12 cellular contexts compared by ENCODE assay signal in the genomic region with DNA sequence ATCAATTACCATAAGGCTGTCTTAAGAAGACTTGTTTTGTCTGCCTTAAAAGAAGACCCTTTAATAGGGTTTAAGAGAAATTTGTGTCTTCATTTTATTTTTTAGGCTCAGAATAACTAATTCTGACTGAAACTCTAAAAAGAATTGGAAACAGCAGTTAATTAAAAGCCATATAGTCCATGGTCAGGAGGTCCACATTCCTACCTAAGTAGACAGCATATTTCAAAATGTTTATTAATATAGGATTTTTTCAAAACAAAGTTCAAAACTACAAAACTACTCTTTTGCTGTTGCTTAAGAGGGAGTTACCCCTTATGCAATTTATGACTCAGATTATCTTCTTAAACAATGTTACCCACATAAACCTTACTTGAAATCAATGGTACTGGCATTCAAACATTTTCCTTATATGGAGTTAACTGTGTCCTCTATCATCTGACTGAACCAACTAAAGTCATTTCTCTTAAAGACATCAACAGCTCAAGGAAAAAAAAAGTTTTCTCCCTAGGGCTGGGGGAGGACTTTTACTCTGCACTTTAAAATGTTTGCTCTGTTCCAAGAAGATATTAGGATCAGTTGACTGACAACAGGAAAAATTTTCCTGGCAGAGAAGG. TPM values are rescaled to one million over a fixed set of nuclear protein-coding genes. Genes with fewer than 3 reads are reported as not detected.
DNase-seq lines count a peak whose midpoint lies in the region; ATAC-seq, FAIRE-seq and TF ChIP-seq lines count a peak whose summit lies in the region.
"Had no signal": no experiment of that assay in that cellular context is flagged by ENCODE, and none has a peak within 500 bp of the region (broad histone marks: within the 10 kb centered on the region; RNA-seq: fewer than 3 reads in every experiment).

No MANE protein-coding gene starts in this region.

- no TSS peak for BruUV-seq in K562 (replicated peaks; lab: Mats Ljungman, UMichigan)

- no peaks in the 10 kb centered on the region for H3K9me1 ChIP-seq in K562 (ENCODE audit: control insufficient read depth, insufficient read depth, low read length)

- peaks cover 53% of the 10 kb centered on the region for H3K4me1 Mint-ChIP-seq in mesothelial cell of epicardium
- H3K4me1 Mint-ChIP-seq in nephron progenitor cell = no peaks in the 10 kb centered on the region

- no peak for TF ChIP-seq RAD21 in K562 (CRISPR knock-in tag; conservative IDR thresholded peaks at IDR 0.05 in 1 of 2, IDR thresholded peaks at IDR 0.05 in 1 of 2)

- H3K27ac Mint-ChIP-seq in mesothelial cell of epicardium = peak overlapping the region; percentile 96
- no peak overlapping the region for H3K27ac Mint-ChIP-seq in nephron progenitor cell

- no peak overlapping the region for H3K9ac ChIP-seq in K562 (ENCODE audit: insufficient read depth in 1 of 2, low read depth in 2 of 2, low read length in 2 of 2)

- H3K36me3 ChIP-seq in K562 (ENCODE audit: control insufficient read depth, insufficient read depth, low read length) = no peaks in the 10 kb centered on the region

- H3K4me2 ChIP-seq in K562 (ENCODE audit: insufficient read depth, low read length) = no peak overlapping the region

- peak; percentile 58 for ATAC-seq in K562

- TF ChIP-seq CTCF in K562 (IDR thresholded peaks at IDR 0.05 in 2 of 3, conservative IDR thresholded peaks at IDR 0.05 in 1 of 3; ENCODE audit: insufficient read depth in 2 of 3, low read depth in 1 of 3, low read length in 3 of 3) (no peak), mesothelial cell of epicardium (IDR thresholded peaks at IDR 0.05; ENCODE audit: unreplicated experiment) (no peak), nephron progenitor cell (IDR thresholded peaks at IDR 0.05) (no peak)

- H3K9me3 ChIP-seq in K562 (replicated peaks; ENCODE audit: control insufficient read depth, insufficient read depth, low read depth, low read length) = no peaks in the 10 kb centered on the region

- DNase-seq in COLO829 (ENCODE audit: low spot score) = peak; percentile 15
- peak; percentile 80 for DNase-seq in HS-5 (ENCODE audit: low read depth)
- DNase-seq in K562 (ENCODE audit: extremely low read depth in 1 of 4, low spot score in 3 of 4) = peak in 1 of 4 experiments; percentile 9
- DNase-seq in mesothelial cell of epicardium (ENCODE audit: low spot score in 2 of 2, unreplicated experiment in 2 of 2) = no peak
- DNase-seq in nephron progenitor cell = no peak
- no peak for DNase-seq in cerebellum (ENCODE audit: low spot score)
- DNase-seq in anterior cingulate cortex (lab: John Stamatoyannopoulos, UW) = no peak
- no peak for DNase-seq in NCI-H69 (lab: John Stamatoyannopoulos, UW)
- DNase-seq: activated T-cell treated with anti-CD3 and anti-CD28 coated beads, Interleukin-2, amount 50 U/mL, for 1 hour had no signal

- H3K9me3 Mint-ChIP-seq in mesothelial cell of epicardium = peaks cover 4% of the 10 kb centered on the region
- H3K9me3 Mint-ChIP-seq in nephron progenitor cell = peaks cover 4% of the 10 kb centered on the region

- POLR2A ChIA-PET in K562 (lab: Yijun Ruan, JAX) = interaction anchor here (0.6 to 1.8 kb wide), 3 partner anchors 13 to 506 kb away, joined by 3 to 5 read pairs (median 3); no protein-coding TSS in a partner anchor

- peak; percentile 44 for FAIRE-seq in K562 (lab: Jason Lieb, UNC)
- FAIRE-seq: D721Med, islet of Langerhans had no signal

- TF ChIP-seq EP300 in K562 (IDR thresholded peaks at IDR 0.05; ENCODE audit: low read length) = 0 out of 2 replicates have a peak, but pooled peaks have one; percentile 14

- no peak overlapping the region for H3K4me3 ChIP-seq in K562

- in situ Hi-C loops in K562 (cut with MboI) = no loop called here

- intact Hi-C loops in K562 (cut with micrococcal nuclease) = no loop called here

- no peak overlapping the region for H3K4me3 Mint-ChIP-seq in mesothelial cell of epicardium
- no peak overlapping the region for H3K4me3 Mint-ChIP-seq in nephron progenitor cell

- CTCF ChIA-PET in K562 (lab: Yijun Ruan, JAX; ENCODE audit: low intra/inter-chr PET ratio) = no interaction called here

- H3K27ac ChIP-seq in K562 (ENCODE audit: extremely low read depth, low read depth, low read length) = peak overlapping the region; percentile 1; the same call in 1 of the 3 replicates

- peaks cover 0 to 8% of the 10 kb centered on the region in 2 experiments; a peak in 3 of 5 replicates for H3K4me1 ChIP-seq in K562 (replicated peaks in 1 of 2; ENCODE audit: control insufficient read depth in 2 of 2, insufficient read depth in 2 of 2, low read length in 2 of 2)

- H3K36me3 Mint-ChIP-seq in mesothelial cell of epicardium (no peaks in the 10 kb centered on the region), nephron progenitor cell (ENCODE audit: low read depth) (no peaks in the 10 kb centered on the region)

- H2AFZ ChIP-seq in K562 (ENCODE audit: low read depth, low read length) = peak overlapping the region; percentile 78; the same call in 1 of the 2 replicates

- no peaks in the 10 kb centered on the region for H3K27me3 ChIP-seq in K562 (ENCODE audit: control insufficient read depth in 2 of 2, insufficient read depth in 2 of 2, low read length in 2 of 2)

- H3K27me3 Mint-ChIP-seq in mesothelial cell of epicardium (ENCODE audit: low read depth) (no peaks in the 10 kb centered on the region), nephron progenitor cell (ENCODE audit: low read depth, poor library complexity) (no peaks in the 10 kb centered on the region)

- no peak for TF ChIP-seq POLR2A in K562 (conservative IDR thresholded peaks at IDR 0.05)

- no peaks in the 10 kb centered on the region for H4K20me1 ChIP-seq in K562 (replicated peaks; ENCODE audit: control insufficient read depth, insufficient read depth, low read length)

- no peaks in the 10 kb centered on the region for H3K79me2 ChIP-seq in K562 (ENCODE audit: control insufficient read depth, insufficient read depth, low read length)

TF ChIP-seq in K562, 482 proteins besides CTCF, POLR2A, EP300 and RAD21 (continues in another document):
- TF ChIP-seq ZNF511 (CRISPR knock-in tag; IDR thresholded peaks at IDR 0.05) = no peak
- no peak for TF ChIP-seq PPARD (CRISPR knock-in tag; IDR thresholded peaks at IDR 0.05)
- TF ChIP-seq MEIS2 (IDR thresholded peaks at IDR 0.05; ENCODE audit: partially characterized antibody) = peak; percentile 62
- TF ChIP-seq SRSF9 (IDR thresholded peaks at IDR 0.05; ENCODE audit: borderline replicate concordance, low read depth, low read length) = no peak
- TF ChIP-seq, protein P1, sequence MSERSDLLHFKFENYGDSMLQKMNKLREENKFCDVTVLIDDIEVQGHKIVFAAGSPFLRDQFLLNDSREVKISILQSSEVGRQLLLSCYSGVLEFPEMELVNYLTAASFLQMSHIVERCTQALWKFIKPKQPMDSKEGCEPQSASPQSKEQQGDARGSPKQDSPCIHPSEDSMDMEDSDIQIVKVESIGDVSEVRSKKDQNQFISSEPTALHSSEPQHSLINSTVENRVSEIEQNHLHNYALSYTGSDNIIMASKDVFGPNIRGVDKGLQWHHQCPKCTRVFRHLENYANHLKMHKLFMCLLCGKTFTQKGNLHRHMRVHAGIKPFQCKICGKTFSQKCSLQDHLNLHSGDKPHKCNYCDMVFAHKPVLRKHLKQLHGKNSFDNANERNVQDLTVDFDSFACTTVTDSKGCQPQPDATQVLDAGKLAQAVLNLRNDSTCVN (CRISPR knock-in tag; IDR thresholded peaks at IDR 0.05) = no peak
- TF ChIP-seq ZNF324 (CRISPR knock-in tag; IDR thresholded peaks at IDR 0.05) = no peak
- TF ChIP-seq GATAD2A (IDR thresholded peaks at IDR 0.05) = no peak

RNA-seq across cellular contexts. Expression of gene NANOGP8, which starts 56.8 kb away (rescaled TPM):
- not detected in 2 replicates for total RNA-seq in K562 (2011; cell fraction: chromatin; rRNA removed; ENCODE audit: low replicate concordance)
- not detected in 2 replicates for total RNA-seq in K562 (2011; cell fraction: nucleolus; rRNA removed)
- total RNA-seq in K562 (2011; cell fraction: nucleoplasm; rRNA removed) = not detected in 2 replicates
- total RNA-seq in K562 (2014; rRNA removed) (not detected in 2 replicates), K562 (2014; rRNA removed; fragmentation: Illumina TruSeq; extraction: Trizol) (not detected in 2 replicates), K562 (2015; rRNA removed; fragmentation: Illumina TruSeq; extraction: Trizol) (not detected in 2 replicates), K562 (2021) (not detected in 2 replicates), mesothelial cell of epicardium (0.86 to 1.2 TPM (median 0.91 TPM) in 3 replicates), cerebellum (0.91 TPM)
- polyA plus RNA-seq in K562 (2011; rRNA removed) (not detected in 2 replicates), K562 (2014; fragmentation: Illumina TruSeq; extraction: Trizol) (not detected in 2 replicates), K562 (2014; fragmentation: Nextera tagmentation; extraction: Ambion mirVana) (not detected), K562 (2014; rRNA removed) (not detected in 2 replicates)
- not detected in 2 replicates for polyA plus RNA-seq in K562 (2011; cell fraction: cytosol; rRNA removed)
- polyA plus RNA-seq in K562 (2011; cell fraction: nucleus; rRNA removed) = not detected in 2 replicates
- polyA plus RNA-seq in K562 (2012) = not detected in 2 replicates
- not detected in 2 replicates for polyA minus RNA-seq in K562 (2011; rRNA and poly(A)+ RNA removed)
- not detected in 2 replicates for polyA minus RNA-seq in K562 (2011; cell fraction: cytosol; rRNA and poly(A)+ RNA removed)
- polyA minus RNA-seq in K562 (2011; cell fraction: nucleus; rRNA and poly(A)+ RNA removed) = not detected in 2 replicates
- total RNA-seq: dermis microvascular lymphatic vessel endothelial cell had no signal

Comparison
In these comparisons a context has a peak if more than half of its experiments do, and no peak if none do; other contexts are left out.
1. DNase-seq: peak in COLO829 (single experiment) and HS-5 (single experiment); none in mesothelial cell of epicardium (0 of 2), nephron progenitor cell (single experiment), cerebellum (single experiment), anterior cingulate cortex (0 of 58) and NCI-H69 (single experiment).